Comparison of ENCODE assay signal across 6 cellular contexts in the genomic region with DNA sequence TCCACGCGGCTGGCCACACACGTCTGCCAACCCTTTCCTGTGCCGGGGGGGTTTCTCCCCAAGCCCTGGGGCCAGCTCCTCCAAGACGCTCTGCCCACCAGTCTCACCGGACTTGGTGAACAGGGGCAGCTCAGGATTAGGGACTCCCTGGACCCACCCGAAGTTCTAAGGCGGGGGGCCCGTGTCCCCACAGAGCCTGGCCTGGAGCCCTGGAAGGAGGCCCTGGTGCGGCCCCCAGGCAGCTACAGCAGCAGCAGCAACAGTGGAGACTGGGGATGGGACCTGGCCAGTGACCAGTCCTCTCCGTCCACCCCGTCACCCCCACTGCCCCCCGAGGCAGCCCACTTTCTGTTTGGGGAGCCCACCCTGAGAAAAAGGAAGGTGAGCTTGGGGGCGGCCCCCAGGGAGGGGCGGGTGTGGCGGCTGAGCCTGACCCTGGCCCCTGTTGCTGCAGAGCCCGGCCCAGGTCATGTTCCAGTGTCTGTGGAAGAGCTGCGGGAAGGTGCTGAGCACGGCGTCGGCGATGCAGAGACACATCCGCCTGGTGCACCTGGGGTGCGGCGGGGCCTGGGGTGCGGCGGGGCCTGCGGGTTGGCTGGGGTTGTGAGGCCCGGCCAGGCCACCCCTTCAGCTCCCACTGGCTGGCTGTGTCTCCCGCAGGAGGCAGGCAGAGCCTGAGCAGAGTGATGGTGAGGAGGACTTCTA. TPM values are rescaled to one million over a fixed set of nuclear protein-coding genes. Genes with fewer than 3 reads are reported as not detected.
A peak's percentile ranks its signal among the peaks of the same experiment; 100 is the strongest.
DNase-seq lines count a peak whose midpoint lies in the region; ATAC-seq and TF ChIP-seq lines count a peak whose summit lies in the region.

No MANE protein-coding gene starts in this region.

- no peak overlapping the region for H2BK5ac ChIP-seq in mesenchymal stem cell (ENCODE audit: low read depth, low read length, poor library complexity, severe bottlenecking)

- H3K9me3 Mint-ChIP-seq in activated T-helper 17 cell treated with anti-CD3 and anti-CD28 coated beads, Interleukin-2, amount 50 U/mL, for 72 hours = no peaks in the 10 kb centered on the region

- peak overlapping the region in 1 of 2 experiments; percentile 84 for H2BK12ac ChIP-seq in mesenchymal stem cell (ENCODE audit: low read length in 2 of 2)

- H4K8ac ChIP-seq in mesenchymal stem cell (ENCODE audit: low read length) = peak overlapping the region; percentile 29

- peak overlapping the region; percentile 34 for H3K4me3 Mint-ChIP-seq in activated T-helper 17 cell treated with anti-CD3 and anti-CD28 coated beads, Interleukin-2, amount 50 U/mL, for 72 hours

- H2BK120ac ChIP-seq in mesenchymal stem cell (ENCODE audit: low read depth, low read length) = no peak overlapping the region

- no peak overlapping the region for H3K27ac Mint-ChIP-seq in activated T-helper 17 cell treated with anti-CD3 and anti-CD28 coated beads, Interleukin-2, amount 50 U/mL, for 72 hours

- ATAC-seq in activated T-helper 17 cell treated with anti-CD3 and anti-CD28 coated beads, Interleukin-2, amount 50 U/mL, for 72 hours (replicated peaks) = no peak
- no peak for ATAC-seq in GM18870 (IDR thresholded peaks at IDR 0.05; ENCODE audit: unreplicated experiment)

- peak overlapping the region in 1 of 2 experiments; percentile 67 for H3K14ac ChIP-seq in mesenchymal stem cell (ENCODE audit: low read length in 2 of 2)

- no peaks in the 10 kb centered on the region for H3K4me1 Mint-ChIP-seq in activated T-helper 17 cell treated with anti-CD3 and anti-CD28 coated beads, Interleukin-2, amount 50 U/mL, for 72 hours

- H3K4me1 ChIP-seq in BE2C = peaks cover 3% of the 10 kb centered on the region
- peaks cover 40% of the 10 kb centered on the region for H3K4me1 ChIP-seq in mesenchymal stem cell (ENCODE audit: control insufficient read depth, insufficient read depth, low read depth, low read length)

- H3K18ac ChIP-seq in mesenchymal stem cell (ENCODE audit: low read depth in 1 of 2, low read length in 2 of 2) = peak overlapping the region in 1 of 2 experiments; percentile 84

- H3K9me3 ChIP-seq in BE2C (no peaks in the 10 kb centered on the region), mesenchymal stem cell (ENCODE audit: control insufficient read depth, low read length) (no peaks in the 10 kb centered on the region)

- H3K4me3 ChIP-seq in BE2C (ENCODE audit: low read depth, low read length) (peak overlapping the region; percentile 72), mesenchymal stem cell (ENCODE audit: insufficient read depth in 1 of 2, low read depth in 1 of 2, low read length in 2 of 2) (peak overlapping the region; percentile 78 to 86)

- peak overlapping the region; percentile 88 for H3K9ac ChIP-seq in mesenchymal stem cell (ENCODE audit: low read length)

- peak overlapping the region; percentile 83 for H3K27ac ChIP-seq in mesenchymal stem cell (ENCODE audit: low read length, poor library complexity, severe bottlenecking)

- H3K27me3 Mint-ChIP-seq in activated T-helper 17 cell treated with anti-CD3 and anti-CD28 coated beads, Interleukin-2, amount 50 U/mL, for 72 hours = no peaks in the 10 kb centered on the region

- H3K36me3 ChIP-seq in BE2C (peaks cover 14% of the 10 kb centered on the region), mesenchymal stem cell (ENCODE audit: control insufficient read depth in 1 of 2, insufficient read depth in 2 of 2, low read depth in 1 of 2, low read length in 2 of 2) (peaks cover 24 to 64% of the 10 kb centered on the region in 2 experiments)

- no peak for DNase-seq in BE2C
- no peak for DNase-seq in mesenchymal stem cell
- no peak for DNase-seq in NCI-H82 treated with DMSO at 0.1 percent for 48 hours (lab: John Stamatoyannopoulos, UW; ENCODE audit: unreplicated experiment)
- no peak for DNase-seq in nucleus accumbens (lab: John Stamatoyannopoulos, UW)

- H3K23ac ChIP-seq in mesenchymal stem cell (ENCODE audit: low read length in 2 of 2) = no peak overlapping the region

- H4K91ac ChIP-seq in mesenchymal stem cell (ENCODE audit: low read length) = no peak overlapping the region

- H3K27me3 ChIP-seq in BE2C (peaks cover 3% of the 10 kb centered on the region; the same call in 1 of the 2 replicates), mesenchymal stem cell (ENCODE audit: control insufficient read depth in 1 of 2, insufficient read depth in 1 of 2, low read length in 2 of 2) (no peaks in the 10 kb centered on the region)

- H2AK5ac ChIP-seq in mesenchymal stem cell (ENCODE audit: low read length, severe bottlenecking) = peak overlapping the region; percentile 5

- no peak for TF ChIP-seq CTCF in BE2C (IDR thresholded peaks at IDR 0.05; ENCODE audit: low read depth, low read length)

- peak overlapping the region; percentile 75 for H3K4me2 ChIP-seq in mesenchymal stem cell (ENCODE audit: low read length, poor library complexity, severe bottlenecking)

- no peak overlapping the region for H2BK15ac ChIP-seq in mesenchymal stem cell (ENCODE audit: low read depth, poor library complexity, severe bottlenecking)

- H3K79me1 ChIP-seq in mesenchymal stem cell (replicated peaks; ENCODE audit: low read length, poor library complexity, severe bottlenecking) = peaks cover 12% of the 10 kb centered on the region

- no peak overlapping the region for H2AFZ ChIP-seq in mesenchymal stem cell (ENCODE audit: low read depth, low read length)

- H3K4ac ChIP-seq in mesenchymal stem cell (ENCODE audit: low read depth in 1 of 2, low read length in 2 of 2) = peak overlapping the region in 1 of 2 experiments; percentile 32

- H3K36me3 Mint-ChIP-seq in activated T-helper 17 cell treated with anti-CD3 and anti-CD28 coated beads, Interleukin-2, amount 50 U/mL, for 72 hours (ENCODE audit: low read depth) = no peaks in the 10 kb centered on the region

- 90% methylated on average over 27 of the region's 30 CpGs for WGBS in mesenchymal stem cell

RNA-seq across cellular contexts. Expression of gene SLC2A4RG, which starts 2.3 kb away (rescaled TPM):
- 89.5 TPM for polyA plus RNA-seq in BE2C (2012; ENCODE audit: insufficient read depth, insufficient read length, low read depth)
- total RNA-seq in activated T-helper 17 cell treated with anti-CD3 and anti-CD28 coated beads, Interleukin-2, amount 50 U/mL, for 72 hours = 10 to 100 TPM; 30.5 to 35.1 TPM
- polyA plus RNA-seq in mesenchymal stem cell (2013, experiment 1 of 2) = 85.3 TPM
- 84.2 TPM for polyA plus RNA-seq in mesenchymal stem cell (2013, experiment 2 of 2)

RNA-seq across cellular contexts. Expression of gene LIME1, which starts 5.4 kb away (rescaled TPM):
- polyA plus RNA-seq in BE2C (2012; ENCODE audit: insufficient read depth, insufficient read length, low read depth) = 49.0 TPM
- total RNA-seq in activated T-helper 17 cell treated with anti-CD3 and anti-CD28 coated beads, Interleukin-2, amount 50 U/mL, for 72 hours = 10 to 100 TPM in 1 of 2 donors, 1 to 10 TPM in 1; 9.8 to 24.8 TPM
- polyA plus RNA-seq in mesenchymal stem cell (2013, experiment 1 of 2) = 1.8 TPM
- 1.9 TPM for polyA plus RNA-seq in mesenchymal stem cell (2013, experiment 2 of 2)

RNA-seq across cellular contexts. Expression of gene ZGPAT, which starts 34.0 kb away (rescaled TPM):
- polyA plus RNA-seq in BE2C (2012; ENCODE audit: insufficient read depth, insufficient read length, low read depth) = 122 TPM
- 10 to 100 TPM; 18.3 to 24.7 TPM for total RNA-seq in activated T-helper 17 cell treated with anti-CD3 and anti-CD28 coated beads, Interleukin-2, amount 50 U/mL, for 72 hours
- polyA plus RNA-seq in mesenchymal stem cell (2013, experiment 1 of 2) = 11.5 TPM
- 11.8 TPM for polyA plus RNA-seq in mesenchymal stem cell (2013, experiment 2 of 2)

RNA-seq across cellular contexts. Expression of gene ARFRP1, which starts 34.1 kb away (rescaled TPM):
- 115 TPM for polyA plus RNA-seq in BE2C (2012; ENCODE audit: insufficient read depth, insufficient read length, low read depth)
- total RNA-seq in activated T-helper 17 cell treated with anti-CD3 and anti-CD28 coated beads, Interleukin-2, amount 50 U/mL, for 72 hours = 10 to 100 TPM; 43.8 to 55.8 TPM
- polyA plus RNA-seq in mesenchymal stem cell (2013, experiment 1 of 2) = 13.5 TPM
- 14.0 TPM for polyA plus RNA-seq in mesenchymal stem cell (2013, experiment 2 of 2)

RNA-seq across cellular contexts. Expression of gene TNFRSF6B, which starts 45.4 kb away (rescaled TPM):
- polyA plus RNA-seq in BE2C (2012; ENCODE audit: insufficient read depth, insufficient read length, low read depth) = not detected
- total RNA-seq in activated T-helper 17 cell treated with anti-CD3 and anti-CD28 coated beads, Interleukin-2, amount 50 U/mL, for 72 hours = not detected
- 23.7 TPM for polyA plus RNA-seq in mesenchymal stem cell (2013, experiment 1 of 2)
- 23.9 TPM for polyA plus RNA-seq in mesenchymal stem cell (2013, experiment 2 of 2)
